In genomic region chr18:30361864-30362540, GRCh38 we compare ENCODE assay signal across 1 cellular context.
TF ChIP-seq lines count a peak whose summit lies in the region.

No MANE protein-coding gene starts in this region.

TF ChIP-seq in H1, 55 proteins besides CTCF, POLR2A, EP300 and RAD21 (continued from another document):
- TF ChIP-seq CHD7 (IDR thresholded peaks at IDR 0.05; ENCODE audit: insufficient replicate concordance, low read length) (no peak), JUND (IDR thresholded peaks at IDR 0.05; ENCODE audit: low read length) (no peak), GABPA (IDR thresholded peaks at IDR 0.05; ENCODE audit: borderline replicate concordance, insufficient read depth, low read length) (no peak), CEBPB (IDR thresholded peaks at IDR 0.05; ENCODE audit: low read depth, low read length) (no peak), BACH1 (IDR thresholded peaks at IDR 0.05; ENCODE audit: low read length) (no peak), HDAC2 (IDR thresholded peaks at IDR 0.05; ENCODE audit: borderline replicate concordance in 1 of 2, low read depth in 2 of 2, low read length in 2 of 2) (no peak), RNF2 (IDR thresholded peaks at IDR 0.05; ENCODE audit: borderline replicate concordance, low read depth, low read length, missing control alignments, poor library complexity, severe bottlenecking) (no peak), EGR1 (IDR thresholded peaks at IDR 0.05; ENCODE audit: borderline replicate concordance, low read depth, low read length) (no peak), KDM5A (IDR thresholded peaks at IDR 0.05; ENCODE audit: low read length) (no peak), ASH2L (IDR thresholded peaks at IDR 0.05; ENCODE audit: low read length) (no peak), CTBP2 (IDR thresholded peaks at IDR 0.05; ENCODE audit: borderline replicate concordance, insufficient read depth, insufficient read length, low read length) (no peak)
